22 cellular contexts compared by ENCODE assay signal in genomic region chr4:153090670-153091385, GRCh38.
A peak's percentile ranks its signal among the peaks of the same experiment; 100 is the strongest.
DNase-seq lines count a peak whose midpoint lies in the region; ATAC-seq and TF ChIP-seq lines count a peak whose summit lies in the region.
"Had no signal": no experiment of that assay in that cellular context is flagged by ENCODE, and none has a peak within 500 bp of the region (broad histone marks: within the 10 kb centered on the region; RNA-seq: fewer than 3 reads in every experiment).

No MANE protein-coding gene starts in this region.

- H3K27ac Mint-ChIP-seq in activated naive CD8-positive, alpha-beta T cell treated with anti-CD3 and anti-CD28 coated beads, Interleukin-2, amount 10 ng/mL, durations not matched to agents 7 days and 5 days = no peak overlapping the region
- no peak overlapping the region for H3K27ac Mint-ChIP-seq in activated naive CD8-positive, alpha-beta T cell treated with anti-CD3 and anti-CD28 coated beads, Interleukin-2, amount 50 U/mL, for 24 hours
- H3K27ac Mint-ChIP-seq in brain = peak overlapping the region in 3 of 5 experiments; percentile 38 to 94 (median 86)
- H3K27ac Mint-ChIP-seq in naive thymus-derived CD4-positive, alpha-beta T cell = peak overlapping the region in 7 of 9 donors; percentile 18 to 89 (median 40)
- H3K27ac Mint-ChIP-seq: B cell, CD14-positive monocyte, HFFc6 had no signal

- CTCF ChIA-PET in naive thymus-derived CD4-positive, alpha-beta T cell (lab: Charles Lee) = interaction anchor here (3.1 kb wide), 1 partner anchor 37 kb away, joined by 39 read pairs; no protein-coding TSS in a partner anchor

- H3K36me3 ChIP-seq in naive thymus-derived CD4-positive, alpha-beta T cell (ENCODE audit: control insufficient read depth in 2 of 3, insufficient read depth in 3 of 3, low read length in 3 of 3) = no peaks in the 10 kb centered on the region

- H3K36me3 Mint-ChIP-seq in activated naive CD8-positive, alpha-beta T cell treated with anti-CD3 and anti-CD28 coated beads, Interleukin-2, amount 10 ng/mL, durations not matched to agents 7 days and 5 days = no peaks in the 10 kb centered on the region
- no peaks in the 10 kb centered on the region for H3K36me3 Mint-ChIP-seq in activated naive CD8-positive, alpha-beta T cell treated with anti-CD3 and anti-CD28 coated beads, Interleukin-2, amount 50 U/mL, for 24 hours (ENCODE audit: low read depth)
- H3K36me3 Mint-ChIP-seq in brain = no peaks in the 10 kb centered on the region
- no peaks in the 10 kb centered on the region for H3K36me3 Mint-ChIP-seq in naive thymus-derived CD4-positive, alpha-beta T cell
- H3K36me3 Mint-ChIP-seq: CD14-positive monocyte had no signal

- intact Hi-C loops in naive thymus-derived CD4-positive, alpha-beta T cell (cut with micrococcal nuclease) = no loop called here

- peaks cover 2% of the 10 kb centered on the region for H3K9me3 Mint-ChIP-seq in activated naive CD8-positive, alpha-beta T cell treated with anti-CD3 and anti-CD28 coated beads, Interleukin-2, amount 10 ng/mL, durations not matched to agents 7 days and 5 days
- H3K9me3 Mint-ChIP-seq in activated naive CD8-positive, alpha-beta T cell treated with anti-CD3 and anti-CD28 coated beads, Interleukin-2, amount 50 U/mL, for 24 hours = no peaks in the 10 kb centered on the region
- peaks cover 0 to 7% (median 0%) of the 10 kb centered on the region in 5 experiments for H3K9me3 Mint-ChIP-seq in brain
- no peaks in the 10 kb centered on the region for H3K9me3 Mint-ChIP-seq in naive thymus-derived CD4-positive, alpha-beta T cell
- H3K9me3 Mint-ChIP-seq: CD14-positive monocyte, HFFc6 had no signal

- H3K4me3 ChIP-seq in naive thymus-derived CD4-positive, alpha-beta T cell (ENCODE audit: low read length) = no peak overlapping the region
- H3K4me3 ChIP-seq: K562 had no signal

- H3K9me3 ChIP-seq in naive thymus-derived CD4-positive, alpha-beta T cell (ENCODE audit: control insufficient read depth in 2 of 3, low read length in 3 of 3) = no peaks in the 10 kb centered on the region

- DNase-seq in activated naive CD8-positive, alpha-beta T cell treated with anti-CD3 and anti-CD28 coated beads, Interleukin-2, amount 10 ng/mL, durations not matched to agents 7 days and 5 days = no peak
- DNase-seq in activated naive CD8-positive, alpha-beta T cell treated with anti-CD3 and anti-CD28 coated beads, Interleukin-2, amount 50 U/mL, for 24 hours = no peak
- DNase-seq in naive thymus-derived CD4-positive, alpha-beta T cell = peak in 2 of 9 donors; percentile 22
- DNase-seq in NCI-H69 (lab: John Stamatoyannopoulos, UW) (no peak), NCI-H187 treated with DMSO at 0.1 percent for 48 hours (lab: John Stamatoyannopoulos, UW) (no peak), foreskin keratinocyte (no peak)
- DNase-seq: COR-L47, H7, HFFc6, NCI-H1092, NCI-H1436, NCI-H1930, NCI-H226, NCI-H510A treated with DMSO at 0.1 percent for 48 hours, NCI-H82, Right ventricle myocardium superior had no signal

- H3K27me3 Mint-ChIP-seq in activated naive CD8-positive, alpha-beta T cell treated with anti-CD3 and anti-CD28 coated beads, Interleukin-2, amount 10 ng/mL, durations not matched to agents 7 days and 5 days = peaks cover 11% of the 10 kb centered on the region
- no peaks in the 10 kb centered on the region for H3K27me3 Mint-ChIP-seq in activated naive CD8-positive, alpha-beta T cell treated with anti-CD3 and anti-CD28 coated beads, Interleukin-2, amount 50 U/mL, for 24 hours
- peaks cover 7% of the 10 kb centered on the region for H3K27me3 Mint-ChIP-seq in brain
- peaks cover 0 to 3% (median 0%) of the 10 kb centered on the region in 5 donors for H3K27me3 Mint-ChIP-seq in naive thymus-derived CD4-positive, alpha-beta T cell

- H3K27me3 ChIP-seq in naive thymus-derived CD4-positive, alpha-beta T cell (ENCODE audit: control insufficient read depth in 2 of 2, insufficient read depth in 2 of 2, low read length in 2 of 2) = no peaks in the 10 kb centered on the region
- peaks cover 17% of the 10 kb centered on the region for H3K27me3 ChIP-seq in foreskin keratinocyte

- H3K27ac ChIP-seq in naive thymus-derived CD4-positive, alpha-beta T cell (ENCODE audit: low read depth, low read length) = no peak overlapping the region
- no peak overlapping the region for H3K27ac ChIP-seq in foreskin keratinocyte
- H3K27ac ChIP-seq: HL-60 had no signal

- peak; percentile 10 for ATAC-seq in activated naive CD8-positive, alpha-beta T cell treated with anti-CD3 and anti-CD28 coated beads, Interleukin-2, amount 10 ng/mL, durations not matched to agents 7 days and 5 days (ENCODE audit: low read depth)
- ATAC-seq in activated naive CD8-positive, alpha-beta T cell treated with anti-CD3 and anti-CD28 coated beads, Interleukin-2, amount 50 U/mL, for 24 hours = no peak
- no peak for ATAC-seq in naive thymus-derived CD4-positive, alpha-beta T cell
- no peak for ATAC-seq in foreskin keratinocyte
- ATAC-seq: HepG2, K562 had no signal

- no peaks in the 10 kb centered on the region for H3K4me1 ChIP-seq in naive thymus-derived CD4-positive, alpha-beta T cell (ENCODE audit: control insufficient read depth in 2 of 2, insufficient read depth in 2 of 2, low read length in 2 of 2)
- H3K4me1 ChIP-seq in foreskin keratinocyte = no peaks in the 10 kb centered on the region

- peaks cover 3% of the 10 kb centered on the region for H3K4me1 Mint-ChIP-seq in activated naive CD8-positive, alpha-beta T cell treated with anti-CD3 and anti-CD28 coated beads, Interleukin-2, amount 10 ng/mL, durations not matched to agents 7 days and 5 days
- peaks cover 9% of the 10 kb centered on the region for H3K4me1 Mint-ChIP-seq in activated naive CD8-positive, alpha-beta T cell treated with anti-CD3 and anti-CD28 coated beads, Interleukin-2, amount 50 U/mL, for 24 hours
- H3K4me1 Mint-ChIP-seq in brain = peaks cover 30% of the 10 kb centered on the region
- peaks cover under 1 to 13% (median 12%) of the 10 kb centered on the region in 7 donors for H3K4me1 Mint-ChIP-seq in naive thymus-derived CD4-positive, alpha-beta T cell
- H3K4me1 Mint-ChIP-seq: B cell, CD14-positive monocyte had no signal

- POLR2A ChIA-PET in activated naive CD8-positive, alpha-beta T cell treated with anti-CD3 and anti-CD28 coated beads, Interleukin-2, amount 10 ng/mL, durations not matched to agents 7 days and 5 days (lab: Charles Lee) = no interaction called here
- POLR2A ChIA-PET in naive thymus-derived CD4-positive, alpha-beta T cell (lab: Charles Lee) = interaction anchor here (1.4 kb wide), 1 partner anchor 24 kb away, joined by 4 read pairs; no protein-coding TSS in a partner anchor

- no peak overlapping the region for H3K4me3 Mint-ChIP-seq in activated naive CD8-positive, alpha-beta T cell treated with anti-CD3 and anti-CD28 coated beads, Interleukin-2, amount 10 ng/mL, durations not matched to agents 7 days and 5 days
- no peak overlapping the region for H3K4me3 Mint-ChIP-seq in activated naive CD8-positive, alpha-beta T cell treated with anti-CD3 and anti-CD28 coated beads, Interleukin-2, amount 50 U/mL, for 24 hours
- H3K4me3 Mint-ChIP-seq in brain = no peak overlapping the region
- no peak overlapping the region for H3K4me3 Mint-ChIP-seq in naive thymus-derived CD4-positive, alpha-beta T cell
- H3K4me3 Mint-ChIP-seq: B cell, CD14-positive monocyte, HFFc6 had no signal

- TF ChIP-seq CTCF in brain (conservative IDR thresholded peaks at IDR 0.05) = no peak
- TF ChIP-seq CTCF in foreskin keratinocyte (conservative IDR thresholded peaks at IDR 0.05) = no peak

Comparison
In these comparisons a context has a peak if more than half of its experiments do, and no peak if none do; other contexts are left out.
1. H3K27ac Mint-ChIP-seq: peak in brain (3 of 5) and naive thymus-derived CD4-positive, alpha-beta T cell (7 of 9); none in activated naive CD8-positive, alpha-beta T cell treated with anti-CD3 and anti-CD28 coated beads, Interleukin-2, amount 10 ng/mL, durations not matched to agents 7 days and 5 days (single experiment) and activated naive CD8-positive, alpha-beta T cell treated with anti-CD3 and anti-CD28 coated beads, Interleukin-2, amount 50 U/mL, for 24 hours (single experiment).